ENCODE assay signal across 17 cellular contexts in the genomic region with DNA sequence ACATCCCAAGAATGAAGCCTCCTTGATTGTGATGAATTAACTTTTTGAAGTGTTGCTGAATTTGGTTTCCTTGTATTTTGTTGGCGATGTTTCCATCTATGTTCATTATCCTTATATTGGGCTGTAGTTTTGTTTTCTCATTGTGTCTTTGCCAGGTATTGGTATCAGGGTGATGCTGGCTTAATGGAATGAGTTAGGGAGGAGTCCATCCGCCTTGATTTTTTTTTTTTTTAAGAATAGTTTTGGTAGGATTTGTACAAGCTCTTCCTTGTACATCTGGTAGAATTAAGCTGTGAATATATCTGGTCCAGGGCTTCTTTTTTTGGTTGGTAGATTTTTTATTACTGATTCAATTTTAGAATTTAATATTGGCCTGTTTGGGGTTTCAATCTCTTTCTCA.
A peak's percentile ranks its signal among the peaks of the same experiment; 100 is the strongest.
DNase-seq lines count a peak whose midpoint lies in the region; ATAC-seq and TF ChIP-seq lines count a peak whose summit lies in the region.
"Had no signal": no experiment of that assay in that cellular context is flagged by ENCODE, and none has a peak within 500 bp of the region (broad histone marks: within the 10 kb centered on the region; RNA-seq: fewer than 3 reads in every experiment).

No MANE protein-coding gene starts in this region.

- peaks cover 19% of the 10 kb centered on the region for H3K4me1 Mint-ChIP-seq in endothelial cell (ENCODE audit: unreplicated experiment)

- intact Hi-C loops in heart left ventricle (cut with DNase I): no loop called here
- intact Hi-C loops in right cardiac atrium (cut with DNase I): no loop called here
- intact Hi-C loops in left ventricle myocardium inferior (cut with micrococcal nuclease): no loop called here
- intact Hi-C loops in Right ventricle myocardium superior (cut with DNase I): no loop called here

- H3K27me3 ChIP-seq in heart left ventricle (no peaks in the 10 kb centered on the region), right cardiac atrium (ENCODE audit: control insufficient read depth, insufficient read depth) (no peaks in the 10 kb centered on the region), left ventricle myocardium inferior (ENCODE audit: low read depth) (no peaks in the 10 kb centered on the region)
- H3K27me3 ChIP-seq: BLaER1 treated with 17β-estradiol and CSF1 and Interleukin-3, amounts not matched to agents 10 nM and 100 nM had no signal

- H3K36me3 ChIP-seq in heart left ventricle (no peaks in the 10 kb centered on the region), left ventricle myocardium inferior (no peaks in the 10 kb centered on the region)
- H3K36me3 ChIP-seq: BLaER1 treated with 17β-estradiol and CSF1 and Interleukin-3, amounts not matched to agents 10 nM and 100 nM had no signal

- TF ChIP-seq POLR2A in heart left ventricle (IDR thresholded peaks at IDR 0.05): no peak

- peak overlapping the region in 10 of 12 donors; percentile 0 to 77 (median 60) for H3K27ac ChIP-seq in heart left ventricle
- H3K27ac ChIP-seq in right cardiac atrium (ENCODE audit: low read length): no peak overlapping the region
- peak overlapping the region; percentile 78 for H3K27ac ChIP-seq in left ventricle myocardium inferior (replicated peaks)
- H3K27ac ChIP-seq: 22Rv1; A549; BLaER1 treated with 17β-estradiol and CSF1 and Interleukin-3, amounts not matched to agents 10 nM and 100 nM; C4-2B had no signal

- no peaks in the 10 kb centered on the region for H3K9me3 Mint-ChIP-seq in endothelial cell (ENCODE audit: unreplicated experiment)

- H3K4me3 Mint-ChIP-seq in endothelial cell (ENCODE audit: unreplicated experiment): no peak overlapping the region
- H3K4me3 Mint-ChIP-seq: B cell; CD4-positive, alpha-beta T cell; CD8-positive, alpha-beta T cell had no signal

- H3K4me3 ChIP-seq in heart left ventricle: no peak overlapping the region
- no peak overlapping the region for H3K4me3 ChIP-seq in right cardiac atrium (ENCODE audit: low read length)
- peak overlapping the region; percentile 11 for H3K4me3 ChIP-seq in left ventricle myocardium inferior
- H3K4me3 ChIP-seq: A549; BLaER1 treated with 17β-estradiol and CSF1 and Interleukin-3, amounts not matched to agents 10 nM and 100 nM had no signal

- H3K4me1 ChIP-seq in heart left ventricle (peaks cover 0 to 35% (median 3%) of the 10 kb centered on the region in 12 donors), right cardiac atrium (ENCODE audit: control insufficient read depth, insufficient read depth, low read length) (no peaks in the 10 kb centered on the region), left ventricle myocardium inferior (peaks cover 11% of the 10 kb centered on the region)
- H3K4me1 ChIP-seq: A549; BLaER1 treated with 17β-estradiol and CSF1 and Interleukin-3, amounts not matched to agents 10 nM and 100 nM had no signal

- peak overlapping the region; percentile 92 for H3K27ac Mint-ChIP-seq in endothelial cell (ENCODE audit: unreplicated experiment)
- H3K27ac Mint-ChIP-seq: B cell; CD4-positive, alpha-beta T cell; CD8-positive, alpha-beta T cell had no signal

- peak in 2 of 4 donors; percentile 58 to 67 for ATAC-seq in heart left ventricle
- no peak for ATAC-seq in right cardiac atrium
- ATAC-seq in Right ventricle myocardium superior (ENCODE audit: poor library complexity): no peak
- ATAC-seq: A549; CD8-positive, alpha-beta T cell had no signal

- TF ChIP-seq CTCF in heart left ventricle (IDR thresholded peaks at IDR 0.05): no peak
- TF ChIP-seq CTCF in left ventricle myocardium inferior (IDR thresholded peaks at IDR 0.05; ENCODE audit: borderline replicate concordance): no peak
- no peak for TF ChIP-seq CTCF in endothelial cell (IDR thresholded peaks at IDR 0.05; ENCODE audit: unreplicated experiment)

- no peak for DNase-seq in heart left ventricle
- DNase-seq in right cardiac atrium: no peak
- DNase-seq in left ventricle myocardium inferior: no peak
- no peak for DNase-seq in Right ventricle myocardium superior
- DNase-seq in endothelial cell (ENCODE audit: low spot score): no peak
- DNase-seq: AML-193; Caco-2; Calu3; CD4-positive, alpha-beta T cell; CD8-positive, alpha-beta T cell; DMS79 treated with DMSO at 0.1 percent for 48 hours; GF-D8 had no signal

- no peaks in the 10 kb centered on the region for H3K9me3 ChIP-seq in heart left ventricle
- H3K9me3 ChIP-seq in right cardiac atrium (ENCODE audit: control insufficient read depth, low read length): no peaks in the 10 kb centered on the region
- H3K9me3 ChIP-seq in left ventricle myocardium inferior (replicated peaks): no peaks in the 10 kb centered on the region
- H3K9me3 ChIP-seq: A549, Caco-2 had no signal

- peaks cover 5% of the 10 kb centered on the region for H3K27me3 Mint-ChIP-seq in endothelial cell (ENCODE audit: unreplicated experiment)
- H3K27me3 Mint-ChIP-seq: CD4-positive, alpha-beta T cell had no signal

- WGBS in heart left ventricle, 4 donors: 58 to 76% (median 73%) methylated on average over 2 of the region's 2 CpGs
- 81% methylated on average over 2 of the region's 2 CpGs for WGBS in right cardiac atrium

- peaks cover 3% of the 10 kb centered on the region for H3K36me3 Mint-ChIP-seq in endothelial cell (ENCODE audit: low read depth, unreplicated experiment)
- H3K36me3 Mint-ChIP-seq: CD8-positive, alpha-beta T cell had no signal
